ENCODE assay signal across 8 cellular contexts in genomic region chr9:25517701-25518100, GRCh38.
"Had no signal": no experiment of that assay in that cellular context is flagged by ENCODE, and none has a peak within 500 bp of the region (broad histone marks: within the 10 kb centered on the region; RNA-seq: fewer than 3 reads in every experiment).

No MANE protein-coding gene starts in this region.

- H3K27ac ChIP-seq: GM23248 had no signal

- DNase-seq: GM23248, GOT3, H7, H9, HCEC 1CT, HFFc6 had no signal

- H3K4me3 ChIP-seq: GM23248, GM23338, HAP-1 had no signal

- H3K36me3 ChIP-seq: HAP-1 had no signal

- H2AFZ ChIP-seq: GM23248, GM23338 had no signal

- H3K9me3 ChIP-seq: HAP-1 had no signal

- H3K9ac ChIP-seq: GM23248 had no signal

- H3K4me2 ChIP-seq: GM23338 had no signal

- H3K4me1 ChIP-seq: HAP-1 had no signal
